Comparison of ENCODE assay signal across 1 cellular context in genomic region chr5:112049738-112050137, GRCh38.
TF ChIP-seq lines count a peak whose summit lies in the region.

No MANE protein-coding gene starts in this region.

TF ChIP-seq in IMR-90, 13 proteins besides CTCF, POLR2A, EP300 and RAD21:
- TF ChIP-seq RFX5 (IDR thresholded peaks at IDR 0.05; ENCODE audit: low read depth, low read length): no peak
- no peak for TF ChIP-seq USF2 (IDR thresholded peaks at IDR 0.05; ENCODE audit: low read depth, low read length)
- TF ChIP-seq MXI1 (IDR thresholded peaks at IDR 0.05; ENCODE audit: borderline replicate concordance, low read depth, low read length): no peak
- TF ChIP-seq SMC3 (IDR thresholded peaks at IDR 0.05; ENCODE audit: low read depth, low read length): no peak
- no peak for TF ChIP-seq MAFK (IDR thresholded peaks at IDR 0.05; ENCODE audit: low read depth, low read length)
- no peak for TF ChIP-seq CHD1 (IDR thresholded peaks at IDR 0.05; ENCODE audit: low read depth, low read length)
- TF ChIP-seq RCOR1 (IDR thresholded peaks at IDR 0.05; ENCODE audit: insufficient replicate concordance, low read length): no peak
- TF ChIP-seq NFE2L2 (IDR thresholded peaks at IDR 0.05; ENCODE audit: low read depth, low read length): no peak
- no peak for TF ChIP-seq FOS (IDR thresholded peaks at IDR 0.05; ENCODE audit: low read depth, low read length)
- no peak for TF ChIP-seq MAZ (IDR thresholded peaks at IDR 0.05; ENCODE audit: borderline replicate concordance, low read depth, low read length)
- TF ChIP-seq ELK1 (IDR thresholded peaks at IDR 0.05; ENCODE audit: borderline replicate concordance, low read depth, low read length): no peak
- no peak for TF ChIP-seq CEBPB (IDR thresholded peaks at IDR 0.05; ENCODE audit: low read depth, low read length)
- no peak for TF ChIP-seq BHLHE40 (IDR thresholded peaks at IDR 0.05; ENCODE audit: low read depth, low read length)
TF ChIP-seq in IMR-90: peak in this region for 0.
